In the genomic region with DNA sequence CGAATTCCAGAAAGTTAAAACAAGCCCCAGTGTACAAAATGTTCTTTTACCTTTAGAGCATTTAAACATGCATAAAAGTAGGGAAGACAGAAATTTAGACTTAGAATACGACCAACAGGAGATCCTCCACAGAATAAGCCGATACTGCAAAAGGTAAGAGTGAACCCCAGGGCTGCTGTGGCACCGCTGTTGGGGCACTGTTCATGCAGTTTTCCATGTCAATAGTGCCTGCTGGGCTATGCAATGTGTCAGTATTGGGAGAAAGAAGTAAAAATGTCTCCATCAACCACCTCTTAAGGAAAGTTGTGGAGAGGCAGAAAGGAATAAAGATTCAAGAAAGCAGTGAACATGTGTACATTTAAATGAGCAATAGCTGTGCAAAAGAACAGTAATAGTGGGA, we compare ENCODE assay signal across 1 cellular context.
TF ChIP-seq lines count a peak whose summit lies in the region.

No MANE protein-coding gene starts in this region.

TF ChIP-seq in H1, 55 proteins besides CTCF, POLR2A, EP300 and RAD21 (continued from another document):
- TF ChIP-seq RFX5 (IDR thresholded peaks at IDR 0.05; ENCODE audit: borderline replicate concordance, low read depth, low read length), result no peak
- TF ChIP-seq, protein P1, sequence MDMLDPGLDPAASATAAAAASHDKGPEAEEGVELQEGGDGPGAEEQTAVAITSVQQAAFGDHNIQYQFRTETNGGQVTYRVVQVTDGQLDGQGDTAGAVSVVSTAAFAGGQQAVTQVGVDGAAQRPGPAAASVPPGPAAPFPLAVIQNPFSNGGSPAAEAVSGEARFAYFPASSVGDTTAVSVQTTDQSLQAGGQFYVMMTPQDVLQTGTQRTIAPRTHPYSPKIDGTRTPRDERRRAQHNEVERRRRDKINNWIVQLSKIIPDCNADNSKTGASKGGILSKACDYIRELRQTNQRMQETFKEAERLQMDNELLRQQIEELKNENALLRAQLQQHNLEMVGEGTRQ (IDR thresholded peaks at IDR 0.05; ENCODE audit: low read length), result no peak
- no peak for TF ChIP-seq ASH2L (IDR thresholded peaks at IDR 0.05; ENCODE audit: low read length)
- no peak for TF ChIP-seq JUN (IDR thresholded peaks at IDR 0.05; ENCODE audit: low read depth, low read length)
- no peak for TF ChIP-seq HDAC6 (IDR thresholded peaks at IDR 0.05; ENCODE audit: low read depth, low read length)
- peak; percentile 84 for TF ChIP-seq NANOG (IDR thresholded peaks at IDR 0.05; ENCODE audit: insufficient read depth, low read depth, low read length, poor library complexity, severe bottlenecking)
- TF ChIP-seq ATF2 (IDR thresholded peaks at IDR 0.05; ENCODE audit: low read length), result peak; percentile 61; the same call in 1 of the 2 replicates
- TF ChIP-seq RBBP5 (IDR thresholded peaks at IDR 0.05; ENCODE audit: borderline replicate concordance, low read depth, low read length), result no peak
- no peak for TF ChIP-seq EZH2 (IDR thresholded peaks at IDR 0.05; ENCODE audit: low read depth, low read length, severe bottlenecking)
- no peak for TF ChIP-seq FOSL1 (IDR thresholded peaks at IDR 0.05; ENCODE audit: insufficient read depth, low read depth, low read length)
- peak; percentile 82 for TF ChIP-seq CHD7 (IDR thresholded peaks at IDR 0.05; ENCODE audit: insufficient replicate concordance, low read length)
- no peak for TF ChIP-seq SAP30 (IDR thresholded peaks at IDR 0.05; ENCODE audit: insufficient read depth, insufficient replicate concordance, low read length)
- 0 out of 2 replicates have a peak, but pooled peaks have one; percentile 54 for TF ChIP-seq TCF12 (IDR thresholded peaks at IDR 0.05; ENCODE audit: low read depth, low read length)
- TF ChIP-seq KDM1A (IDR thresholded peaks at IDR 0.05; ENCODE audit: borderline replicate concordance, low read length), result peak; percentile 51; the same call in 1 of the 2 replicates
- TF ChIP-seq SUZ12 (IDR thresholded peaks at IDR 0.05; ENCODE audit: low read length), result no peak
- TF ChIP-seq SP1 (IDR thresholded peaks at IDR 0.05; ENCODE audit: low read depth, low read length), result 0 out of 2 replicates have a peak, but pooled peaks have one; percentile 39
- peak; percentile 80; the same call in 1 of the 2 replicates for TF ChIP-seq POU5F1 (IDR thresholded peaks at IDR 0.05; ENCODE audit: low read depth, low read length)
- no peak for TF ChIP-seq SP4 (IDR thresholded peaks at IDR 0.05; ENCODE audit: low read length)
- TF ChIP-seq CBX8 (IDR thresholded peaks at IDR 0.05; ENCODE audit: borderline replicate concordance, low read depth, low read length), result no peak
- no peak for TF ChIP-seq BCL11A (IDR thresholded peaks at IDR 0.05; ENCODE audit: low read depth in 2 of 2, low read length in 2 of 2)
- TF ChIP-seq SIX5 (IDR thresholded peaks at IDR 0.05; ENCODE audit: low read depth, low read length), result no peak
